ENCODE assay signal across 27 cellular contexts in the genomic region with DNA sequence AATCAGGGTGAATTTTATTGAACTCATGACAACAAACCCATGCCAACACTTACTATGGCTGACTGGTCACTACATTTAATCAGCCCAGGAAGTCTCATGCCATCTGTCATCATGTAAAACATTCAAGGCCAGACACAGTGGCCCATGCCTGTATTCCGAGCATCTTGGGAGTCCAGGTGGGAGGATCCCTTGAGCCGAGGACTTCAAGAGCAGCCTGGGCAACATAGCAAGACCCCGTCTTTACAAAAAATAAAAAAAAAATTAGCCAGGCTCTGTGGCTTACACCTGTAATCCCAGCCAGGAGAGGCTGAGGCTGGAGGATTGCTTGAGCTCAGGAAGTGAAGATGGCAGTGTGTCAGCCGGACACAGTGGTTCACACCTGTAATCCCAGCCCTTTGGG.
"Had no signal": no experiment of that assay in that cellular context is flagged by ENCODE, and none has a peak within 500 bp of the region (broad histone marks: within the 10 kb centered on the region; RNA-seq: fewer than 3 reads in every experiment).

No MANE protein-coding gene starts in this region.

- ATAC-seq: left colon; left lung; lower lobe of right lung; naive thymus-derived CD4-positive, alpha-beta T cell; natural killer cell treated with Interleukin-12 subunit alpha and Interleukin-12 subunit beta and Interleukin-15 and Interleukin-18, amount 100 ng/mL, for 72 hours; right cardiac atrium; stimulated activated memory B cell treated with anti-CD40 and anti-IgM and Interleukin-4, amounts not matched to agents 10 μg/mL and 1 μg/mL and 100 μg/mL, for 72 hours; stimulated activated naive CD8-positive, alpha-beta T cell treated with anti-CD3 and anti-CD28 coated beads, Interleukin-15, amount 100 ng/mL, for 72 hours had no signal

- H3K4me3 ChIP-seq: left lung, lower lobe of right lung, ovary, prostate gland, smooth muscle cell, tibial nerve, vagina had no signal

- H3K4me1 ChIP-seq: prostate gland had no signal

- H3K9me3 ChIP-seq: left lung, lower lobe of right lung, ovary, prostate gland, tibial nerve, vagina had no signal

- H3K27me3 Mint-ChIP-seq: naive thymus-derived CD4-positive, alpha-beta T cell; natural killer cell treated with Interleukin-12 subunit alpha and Interleukin-12 subunit beta and Interleukin-15 and Interleukin-18, amount 100 ng/mL, for 72 hours; stimulated activated memory B cell treated with anti-CD40 and anti-IgM and Interleukin-4, amounts not matched to agents 10 μg/mL and 1 μg/mL and 100 μg/mL, for 72 hours; stimulated activated naive CD8-positive, alpha-beta T cell treated with anti-CD3 and anti-CD28 coated beads, Interleukin-15, amount 100 ng/mL, for 72 hours; type B pancreatic cell had no signal

- H3K27ac ChIP-seq: left lung, lower lobe of right lung, ovary, prostate gland, tibial nerve, vagina had no signal

- H3K36me3 Mint-ChIP-seq: immature natural killer cell; naive thymus-derived CD4-positive, alpha-beta T cell; natural killer cell treated with Interleukin-12 subunit alpha and Interleukin-12 subunit beta and Interleukin-15 and Interleukin-18, amount 100 ng/mL, for 72 hours; stimulated activated memory B cell treated with anti-CD40 and anti-IgM and Interleukin-4, amounts not matched to agents 10 μg/mL and 1 μg/mL and 100 μg/mL, for 72 hours; type B pancreatic cell had no signal

- H3K9me3 Mint-ChIP-seq: immature natural killer cell; natural killer cell treated with Interleukin-12 subunit alpha and Interleukin-12 subunit beta and Interleukin-15 and Interleukin-18, amount 100 ng/mL, for 72 hours; stimulated activated memory B cell treated with anti-CD40 and anti-IgM and Interleukin-4, amounts not matched to agents 10 μg/mL and 1 μg/mL and 100 μg/mL, for 72 hours; stimulated activated naive CD8-positive, alpha-beta T cell treated with anti-CD3 and anti-CD28 coated beads, Interleukin-15, amount 100 ng/mL, for 72 hours; type B pancreatic cell had no signal

- H3K36me3 ChIP-seq: left lung, lower lobe of right lung, ovary, prostate gland, tibial nerve, vagina had no signal

- FAIRE-seq: islet of Langerhans, kidney had no signal

- H3K4me3 Mint-ChIP-seq: immature natural killer cell; naive thymus-derived CD4-positive, alpha-beta T cell; natural killer cell treated with Interleukin-12 subunit alpha and Interleukin-12 subunit beta and Interleukin-15 and Interleukin-18, amount 100 ng/mL, for 72 hours; stimulated activated memory B cell treated with anti-CD40 and anti-IgM and Interleukin-4, amounts not matched to agents 10 μg/mL and 1 μg/mL and 100 μg/mL, for 72 hours; stimulated activated naive CD8-positive, alpha-beta T cell treated with anti-CD3 and anti-CD28 coated beads, Interleukin-15, amount 100 ng/mL, for 72 hours; type B pancreatic cell had no signal

- H3K27me3 ChIP-seq: left lung, ovary, tibial nerve, vagina had no signal

- H3K4me2 ChIP-seq: smooth muscle cell had no signal

- H3K27ac Mint-ChIP-seq: immature natural killer cell; naive thymus-derived CD4-positive, alpha-beta T cell; natural killer cell treated with Interleukin-12 subunit alpha and Interleukin-12 subunit beta and Interleukin-15 and Interleukin-18, amount 100 ng/mL, for 72 hours; stimulated activated memory B cell treated with anti-CD40 and anti-IgM and Interleukin-4, amounts not matched to agents 10 μg/mL and 1 μg/mL and 100 μg/mL, for 72 hours; stimulated activated naive CD8-positive, alpha-beta T cell treated with anti-CD3 and anti-CD28 coated beads, Interleukin-15, amount 100 ng/mL, for 72 hours; type B pancreatic cell had no signal

- DNase-seq: hypothalamus; immature natural killer cell; kidney; left colon; left lung; lower lobe of right lung; mammary epithelial cell; mesenchymal stem cell; naive thymus-derived CD4-positive, alpha-beta T cell; ovary; retina; right cardiac atrium; stimulated activated CD4-positive, alpha-beta T cell treated with anti-CD3 and anti-CD28 coated beads, Interleukin-1b, Interleukin-23, amount 100 ng/mL, for 48 hours; stimulated activated CD4-positive, alpha-beta T cell treated with anti-CD3 and anti-CD28 coated beads, Interleukin-2, amount 100 ng/mL, for 48 hours; stimulated activated CD4-positive, alpha-beta T cell treated with anti-CD3 and anti-CD28 coated beads, Interleukin-4, amount 100 ng/mL, for 4 hours; stimulated activated CD8-positive, alpha-beta memory T cell treated with anti-CD3 and anti-CD28 coated beads, Interleukin-4, amount 100 ng/mL, for 48 hours; stimulated activated naive CD4-positive, alpha-beta T cell treated with Interleukin-2 at 50 U/mL for 16 hours; stimulated activated naive CD8-positive, alpha-beta T cell treated with anti-CD3 and anti-CD28 coated beads, Interleukin-15, amount 100 ng/mL, for 72 hours; substantia nigra had no signal
